ENCODE assay signal across 1 cellular context in the genomic region with DNA sequence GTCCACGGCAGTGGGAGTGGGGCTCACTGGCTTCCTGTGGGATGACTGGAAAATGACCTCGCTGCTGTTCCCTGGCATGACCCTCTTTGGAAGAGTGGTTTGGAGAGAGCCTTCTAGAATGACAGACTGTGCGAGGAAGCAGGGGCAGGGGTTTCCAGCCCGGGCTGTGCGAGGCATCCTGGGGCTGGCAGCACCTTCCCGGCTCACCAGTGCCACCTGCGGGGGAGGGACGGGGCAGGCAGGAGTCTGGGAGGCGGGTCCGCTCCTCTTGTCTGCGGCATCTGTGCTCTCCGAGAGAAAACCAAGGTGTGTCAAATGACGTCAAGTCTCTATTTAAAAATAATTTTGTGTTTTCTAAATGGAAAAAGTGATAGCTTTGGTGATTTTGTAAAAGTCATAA.
A peak's percentile ranks its signal among the peaks of the same experiment; 100 is the strongest.
TF ChIP-seq lines count a peak whose summit lies in the region.

No MANE protein-coding gene starts in this region.

TF ChIP-seq in H1, 55 proteins besides CTCF, POLR2A, EP300 and RAD21:
- TF ChIP-seq SIN3A (conservative IDR thresholded peaks at IDR 0.05 in 1 of 2, IDR thresholded peaks at IDR 0.05 in 1 of 2; ENCODE audit: low read depth in 1 of 2, low read length in 2 of 2) (peak in 1 of 2 experiments; percentile 44; a peak in 1 of 4 replicates), KDM1A (IDR thresholded peaks at IDR 0.05; ENCODE audit: borderline replicate concordance, low read length) (no peak), SRF (IDR thresholded peaks at IDR 0.05; ENCODE audit: low read depth, low read length) (0 out of 2 replicates have a peak, but pooled peaks have one; percentile 7), TBP (IDR thresholded peaks at IDR 0.05; ENCODE audit: low read depth, low read length) (no peak), GTF2F1 (IDR thresholded peaks at IDR 0.05; ENCODE audit: borderline replicate concordance, low read depth, low read length) (no peak), CHD1 (IDR thresholded peaks at IDR 0.05; ENCODE audit: low read depth, low read length) (no peak), TCF12 (IDR thresholded peaks at IDR 0.05; ENCODE audit: low read depth, low read length) (no peak), CREB1 (IDR thresholded peaks at IDR 0.05) (no peak), E2F6 (IDR thresholded peaks at IDR 0.05) (no peak; the same call in 1 of the 2 replicates), SUZ12 (IDR thresholded peaks at IDR 0.05; ENCODE audit: low read length) (no peak), PHF8 (conservative IDR thresholded peaks at IDR 0.05; ENCODE audit: low read depth, low read length) (no peak), BCL11A (IDR thresholded peaks at IDR 0.05; ENCODE audit: low read depth in 2 of 2, low read length in 2 of 2) (no peak)
- TF ChIP-seq, protein P1, sequence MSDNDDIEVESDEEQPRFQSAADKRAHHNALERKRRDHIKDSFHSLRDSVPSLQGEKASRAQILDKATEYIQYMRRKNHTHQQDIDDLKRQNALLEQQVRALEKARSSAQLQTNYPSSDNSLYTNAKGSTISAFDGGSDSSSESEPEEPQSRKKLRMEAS (IDR thresholded peaks at IDR 0.05) = 0 out of 2 replicates have a peak, but pooled peaks have one; percentile 38
- TF ChIP-seq, protein P2, sequence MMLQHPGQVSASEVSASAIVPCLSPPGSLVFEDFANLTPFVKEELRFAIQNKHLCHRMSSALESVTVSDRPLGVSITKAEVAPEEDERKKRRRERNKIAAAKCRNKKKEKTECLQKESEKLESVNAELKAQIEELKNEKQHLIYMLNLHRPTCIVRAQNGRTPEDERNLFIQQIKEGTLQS (IDR thresholded peaks at IDR 0.05; ENCODE audit: insufficient read depth, low read depth, low read length) = no peak
